ENCODE assay signal across 28 cellular contexts in genomic region chr9:72911247-72911775, GRCh38.
"Had no signal": no experiment of that assay in that cellular context is flagged by ENCODE, and none has a peak within 500 bp of the region (broad histone marks: within the 10 kb centered on the region; RNA-seq: fewer than 3 reads in every experiment).

No MANE protein-coding gene starts in this region.

- H3K27me3 Mint-ChIP-seq: stimulated activated memory B cell treated with anti-CD40 and anti-IgM and Interleukin-4, amounts not matched to agents 10 μg/mL and 1 μg/mL and 100 μg/mL, for 72 hours; stimulated activated naive B cell treated with anti-CD40 and anti-IgM and Interleukin-4, amounts not matched to agents 10 μg/mL and 1 μg/mL and 100 μg/mL, for 72 hours; stimulated activated naive CD8-positive, alpha-beta T cell treated with anti-CD3 and anti-CD28 coated beads, Interleukin-15, amount 100 ng/mL, for 72 hours; type B pancreatic cell had no signal

- H3K36me3 ChIP-seq: uterus had no signal

- H3K4me3 ChIP-seq: stomach, suprapubic skin, thoracic aorta, thyroid gland, tibial artery, transverse colon, upper lobe of left lung, upper lobe of right lung, uterus, vagina had no signal

- H3K36me3 Mint-ChIP-seq: stimulated activated effector memory CD8-positive, alpha-beta T cell treated with anti-CD3 and anti-CD28 coated beads, Interleukin-12 subunit alpha, Interleukin-12 subunit beta, amount 100 ng/mL, for 72 hours; stimulated activated memory B cell treated with anti-CD40 and anti-IgM and Interleukin-4, amounts not matched to agents 10 μg/mL and 1 μg/mL and 100 μg/mL, for 72 hours; stimulated activated naive B cell treated with anti-CD40 and anti-IgM and Interleukin-4, amounts not matched to agents 10 μg/mL and 1 μg/mL and 100 μg/mL, for 72 hours had no signal

- FAIRE-seq: urothelium cell line had no signal

- H3K4me1 ChIP-seq: suprapubic skin, upper lobe of left lung, upper lobe of right lung, uterus, vagina had no signal

- H3K9me3 Mint-ChIP-seq: stimulated activated effector memory CD8-positive, alpha-beta T cell treated with anti-CD3 and anti-CD28 coated beads, Interleukin-12 subunit alpha, Interleukin-12 subunit beta, amount 100 ng/mL, for 72 hours; stimulated activated memory B cell treated with anti-CD40 and anti-IgM and Interleukin-4, amounts not matched to agents 10 μg/mL and 1 μg/mL and 100 μg/mL, for 72 hours; stimulated activated naive B cell treated with anti-CD40 and anti-IgM and Interleukin-4, amounts not matched to agents 10 μg/mL and 1 μg/mL and 100 μg/mL, for 72 hours; stimulated activated naive CD8-positive, alpha-beta T cell treated with anti-CD3 and anti-CD28 coated beads, Interleukin-15, amount 100 ng/mL, for 72 hours; stimulated activated naive CD8-positive, alpha-beta T cell treated with anti-CD3 and anti-CD28 coated beads, Interleukin-15, Interleukin-2, amounts not matched to agents 100 ng/mL and 50 ng/mL, for 24 hours; type B pancreatic cell had no signal

- ATAC-seq: stimulated activated effector memory CD8-positive, alpha-beta T cell treated with anti-CD3 and anti-CD28 coated beads, Interleukin-12 subunit alpha, Interleukin-12 subunit beta, amount 100 ng/mL, for 72 hours; stimulated activated memory B cell treated with anti-CD40 and anti-IgM and Interleukin-4, amounts not matched to agents 10 μg/mL and 1 μg/mL and 100 μg/mL, for 72 hours; stimulated activated naive B cell treated with anti-CD40 and anti-IgM and Interleukin-4, amounts not matched to agents 10 μg/mL and 1 μg/mL and 100 μg/mL, for 72 hours; stimulated activated naive CD8-positive, alpha-beta T cell treated with anti-CD3 and anti-CD28 coated beads, Interleukin-15, amount 100 ng/mL, for 72 hours; stimulated activated naive CD8-positive, alpha-beta T cell treated with anti-CD3 and anti-CD28 coated beads, Interleukin-15, Interleukin-2, amounts not matched to agents 100 U/mL and 50 U/mL, for 24 hours; upper lobe of right lung had no signal

- H3K27ac Mint-ChIP-seq: stimulated activated effector memory CD8-positive, alpha-beta T cell treated with anti-CD3 and anti-CD28 coated beads, Interleukin-12 subunit alpha, Interleukin-12 subunit beta, amount 100 ng/mL, for 72 hours; stimulated activated memory B cell treated with anti-CD40 and anti-IgM and Interleukin-4, amounts not matched to agents 10 μg/mL and 1 μg/mL and 100 μg/mL, for 72 hours; stimulated activated naive B cell treated with anti-CD40 and anti-IgM and Interleukin-4, amounts not matched to agents 10 μg/mL and 1 μg/mL and 100 μg/mL, for 72 hours; stimulated activated naive CD8-positive, alpha-beta T cell treated with anti-CD3 and anti-CD28 coated beads, Interleukin-15, amount 100 ng/mL, for 72 hours; stimulated activated naive CD8-positive, alpha-beta T cell treated with anti-CD3 and anti-CD28 coated beads, Interleukin-15, Interleukin-2, amounts not matched to agents 100 ng/mL and 50 ng/mL, for 24 hours; type B pancreatic cell had no signal

- H3K4me3 Mint-ChIP-seq: stimulated activated effector memory CD8-positive, alpha-beta T cell treated with anti-CD3 and anti-CD28 coated beads, Interleukin-12 subunit alpha, Interleukin-12 subunit beta, amount 100 ng/mL, for 72 hours; stimulated activated memory B cell treated with anti-CD40 and anti-IgM and Interleukin-4, amounts not matched to agents 10 μg/mL and 1 μg/mL and 100 μg/mL, for 72 hours; stimulated activated naive B cell treated with anti-CD40 and anti-IgM and Interleukin-4, amounts not matched to agents 10 μg/mL and 1 μg/mL and 100 μg/mL, for 72 hours; stimulated activated naive CD8-positive, alpha-beta T cell treated with anti-CD3 and anti-CD28 coated beads, Interleukin-15, amount 100 ng/mL, for 72 hours; stimulated activated naive CD8-positive, alpha-beta T cell treated with anti-CD3 and anti-CD28 coated beads, Interleukin-15, Interleukin-2, amounts not matched to agents 100 ng/mL and 50 ng/mL, for 24 hours; type B pancreatic cell had no signal

- H3K4me1 Mint-ChIP-seq: stimulated activated effector memory CD8-positive, alpha-beta T cell treated with anti-CD3 and anti-CD28 coated beads, Interleukin-12 subunit alpha, Interleukin-12 subunit beta, amount 100 ng/mL, for 72 hours; stimulated activated memory B cell treated with anti-CD40 and anti-IgM and Interleukin-4, amounts not matched to agents 10 μg/mL and 1 μg/mL and 100 μg/mL, for 72 hours; stimulated activated naive B cell treated with anti-CD40 and anti-IgM and Interleukin-4, amounts not matched to agents 10 μg/mL and 1 μg/mL and 100 μg/mL, for 72 hours; stimulated activated naive CD8-positive, alpha-beta T cell treated with anti-CD3 and anti-CD28 coated beads, Interleukin-15, amount 100 ng/mL, for 72 hours had no signal

- H3K27me3 ChIP-seq: stomach, suprapubic skin, thyroid gland, tibial artery, transverse colon, upper lobe of left lung, upper lobe of right lung, uterus, vagina had no signal

- H3K9me3 ChIP-seq: stomach, suprapubic skin, thoracic aorta, thyroid gland, tibial artery, transverse colon, upper lobe of left lung, upper lobe of right lung, uterus, vagina had no signal

- H3K27ac ChIP-seq: suprapubic skin, transverse colon, upper lobe of left lung, upper lobe of right lung, vagina had no signal

- DNase-seq: stimulated activated CD4-positive, alpha-beta T cell treated with anti-CD3 and anti-CD28 coated beads, Interleukin-1b, Interleukin-23, amount 100 ng/mL, for 48 hours; stimulated activated CD4-positive, alpha-beta T cell treated with anti-CD3 and anti-CD28 coated beads, Interleukin-2, amount 100 ng/mL, for 24 hours; stimulated activated CD4-positive, alpha-beta T cell treated with anti-CD3 and anti-CD28 coated beads, Interleukin-2, amount 100 ng/mL, for 48 hours; stimulated activated CD4-positive, alpha-beta T cell treated with anti-CD3 and anti-CD28 coated beads, Interleukin-4, amount 100 ng/mL, for 24 hours; stimulated activated CD4-positive, alpha-beta T cell treated with anti-CD3 and anti-CD28 coated beads, Interleukin-4, amount 100 ng/mL, for 4 hours; stimulated activated CD8-positive, alpha-beta memory T cell treated with anti-CD3 and anti-CD28 coated beads, Interleukin-4, amount 100 ng/mL, for 48 hours; stimulated activated naive B cell treated with anti-CD40 and anti-IgM and Interleukin-4, amounts not matched to agents 10 μg/mL and 1 μg/mL and 100 μg/mL, for 72 hours; stimulated activated naive CD4-positive, alpha-beta T cell; stimulated activated naive CD4-positive, alpha-beta T cell treated with Interleukin-2 at 50 U/mL for 16 hours; stimulated activated naive CD8-positive, alpha-beta T cell treated with anti-CD3 and anti-CD28 coated beads, Interleukin-15, amount 100 ng/mL, for 72 hours; stimulated activated naive CD8-positive, alpha-beta T cell treated with anti-CD3 and anti-CD28 coated beads, Interleukin-15, Interleukin-2, amounts not matched to agents 100 U/mL and 50 U/mL, for 24 hours; stomach; substantia nigra; thyroid gland; tibial artery; transverse colon; trophoblast cell; upper lobe of left lung; upper lobe of right lung; uterus had no signal
